ENCODE assay signal across 9 cellular contexts in the genomic region with DNA sequence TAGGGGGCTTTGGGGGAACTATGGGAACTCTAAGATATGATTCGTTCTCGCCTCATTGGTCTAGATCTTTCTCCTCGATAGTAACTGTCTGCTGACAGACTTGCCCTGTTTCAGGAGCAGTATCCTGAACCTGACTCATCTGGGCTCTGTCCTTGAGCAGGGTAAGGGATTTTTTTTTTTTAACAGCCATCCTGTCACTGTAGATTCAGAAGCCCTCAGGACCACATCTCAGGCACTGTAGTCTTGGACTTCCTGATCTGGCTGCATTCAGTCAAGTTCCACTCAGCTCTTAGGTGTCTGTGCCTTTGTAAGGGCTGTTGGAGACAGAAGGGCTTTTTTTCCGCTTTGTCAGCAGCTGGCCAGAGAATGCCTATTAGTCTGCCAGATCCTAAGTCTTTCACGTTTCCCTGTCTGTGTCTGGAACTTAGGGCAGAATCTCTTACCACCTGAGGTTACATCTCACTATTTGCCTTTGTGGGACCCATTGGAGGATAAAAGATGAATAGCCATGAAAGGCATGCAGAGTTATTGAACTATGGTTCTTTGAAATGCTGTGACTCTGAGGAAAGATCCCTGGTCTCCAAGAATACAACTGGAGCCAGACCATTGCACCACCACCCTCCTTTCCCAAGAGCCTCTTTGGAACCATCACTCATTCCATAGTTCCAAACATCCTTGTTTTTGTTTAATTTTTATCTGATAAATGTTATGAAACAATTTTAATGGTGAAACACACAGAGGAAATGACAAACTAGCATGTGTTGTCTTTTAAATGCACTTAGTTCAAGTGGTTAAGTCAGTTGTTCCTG. TPM values are rescaled to one million over a fixed set of nuclear protein-coding genes. Genes with fewer than 3 reads are reported as not detected.
A peak's percentile ranks its signal among the peaks of the same experiment; 100 is the strongest.
DNase-seq lines count a peak whose midpoint lies in the region; ATAC-seq, FAIRE-seq and TF ChIP-seq lines count a peak whose summit lies in the region.
"Had no signal": no experiment of that assay in that cellular context is flagged by ENCODE, and none has a peak within 500 bp of the region (broad histone marks: within the 10 kb centered on the region; RNA-seq: fewer than 3 reads in every experiment).

No MANE protein-coding gene starts in this region.

- no peak overlapping the region for H3K9ac ChIP-seq in HepG2 (ENCODE audit: insufficient read depth, low read depth, low read length)

- ATAC-seq in activated T-cell treated with anti-CD3 and anti-CD28 coated beads, Interleukin-2, amount 50 U/mL, for 72 hours (replicated peaks in 1 of 2), result no peak
- no peak for ATAC-seq in HepG2
- ATAC-seq in GM21381 (IDR thresholded peaks at IDR 0.05; ENCODE audit: unreplicated experiment), result no peak

- no peaks in the 10 kb centered on the region for H3K9me3 Mint-ChIP-seq in activated T-cell treated with anti-CD3 and anti-CD28 coated beads, Interleukin-2, amount 50 U/mL, for 24 hours
- no peaks in the 10 kb centered on the region for H3K9me3 Mint-ChIP-seq in activated T-cell treated with anti-CD3 and anti-CD28 coated beads, Interleukin-2, amount 50 U/mL, for 72 hours
- no peaks in the 10 kb centered on the region for H3K9me3 Mint-ChIP-seq in MCF 10A (ENCODE audit: unreplicated experiment)

- CTCF ChIA-PET in MCF 10A (lab: Yijun Ruan, JAX) (interaction anchor here (0.5 kb wide), 1 partner anchor 27 kb away, joined by 4 read pairs; no protein-coding TSS in a partner anchor), HepG2 (lab: Yijun Ruan, JAX; ENCODE audit: low intra/inter-chr PET ratio, low total read pairs) (no interaction called here)

- TF ChIP-seq EP300 in HepG2 (IDR thresholded peaks at IDR 0.05; ENCODE audit: low read depth in 2 of 2, low read length in 2 of 2), result no peak
- TF ChIP-seq EP300 in HepG2 (CRISPR knock-in tag; IDR thresholded peaks at IDR 0.05; ENCODE audit: borderline replicate concordance), result no peak

- intact Hi-C loops in MCF 10A (cut with micrococcal nuclease) (no loop called here), HepG2 (cut with micrococcal nuclease; ENCODE audit: unreplicated experiment) (loop anchor here (5.0 kb wide), 1 partner anchor 883 kb away; no protein-coding TSS in a partner anchor), uterus (cut with DNase I; ENCODE audit: low total_unique reads) (no loop called here)

- H3K36me3 ChIP-seq in HepG2 (replicated peaks in 1 of 2; ENCODE audit: control insufficient read depth in 1 of 2, insufficient read depth in 2 of 2, low read length in 2 of 2), result no peaks in the 10 kb centered on the region
- no peaks in the 10 kb centered on the region for H3K36me3 ChIP-seq in uterus

- no peak for DNase-seq in activated T-cell treated with anti-CD3 and anti-CD28 coated beads, Interleukin-2, amount 50 U/mL, for 24 hours
- DNase-seq in activated T-cell treated with anti-CD3 and anti-CD28 coated beads, Interleukin-2, amount 50 U/mL, for 72 hours, result no peak
- DNase-seq in MCF 10A (ENCODE audit: unreplicated experiment), result peak; percentile 62
- DNase-seq in HepG2 (ENCODE audit: low spot score), result peak; percentile 57
- DNase-seq in uterus, result peak; percentile 65 to 72
- DNase-seq in NCI-H146 treated with DMSO at 0.1 percent for 48 hours (lab: John Stamatoyannopoulos, UW; ENCODE audit: unreplicated experiment), result no peak
- DNase-seq in stimulated activated CD4-positive, alpha-beta T cell treated with anti-CD3 and anti-CD28 coated beads, Interleukin-2, amount 100 ng/mL, for 48 hours, result no peak
- DNase-seq: Caco-2 had no signal

- in situ Hi-C loops in HepG2 (cut with HindIII; ENCODE audit: extremely low pct_ligation_motif_present, low pct_unique_long_range_greater_than_20kb), result no loop called here

- no peak overlapping the region for H3K4me3 Mint-ChIP-seq in activated T-cell treated with anti-CD3 and anti-CD28 coated beads, Interleukin-2, amount 50 U/mL, for 24 hours
- H3K4me3 Mint-ChIP-seq in activated T-cell treated with anti-CD3 and anti-CD28 coated beads, Interleukin-2, amount 50 U/mL, for 72 hours, result no peak overlapping the region
- no peak overlapping the region for H3K4me3 Mint-ChIP-seq in MCF 10A (ENCODE audit: unreplicated experiment)

- H3K4me3 ChIP-seq in HepG2 (replicated peaks in 1 of 3; ENCODE audit: insufficient read depth in 1 of 3, low read depth in 2 of 3, low read length in 3 of 3) (no peak overlapping the region), uterus (no peak overlapping the region)

- no peaks in the 10 kb centered on the region for H3K27me3 Mint-ChIP-seq in activated T-cell treated with anti-CD3 and anti-CD28 coated beads, Interleukin-2, amount 50 U/mL, for 24 hours
- peaks cover 5% of the 10 kb centered on the region for H3K27me3 Mint-ChIP-seq in activated T-cell treated with anti-CD3 and anti-CD28 coated beads, Interleukin-2, amount 50 U/mL, for 72 hours (ENCODE audit: low read depth)
- no peaks in the 10 kb centered on the region for H3K27me3 Mint-ChIP-seq in MCF 10A (ENCODE audit: insufficient read depth, unreplicated experiment)

- no TSS peak for BruUV-seq in MCF 10A (replicated peaks; lab: Mats Ljungman, UMichigan)
- no TSS peak for BruUV-seq in HepG2 (replicated peaks; lab: Mats Ljungman, UMichigan)

- H3K4me2 ChIP-seq in HepG2 (ENCODE audit: low read depth, low read length), result no peak overlapping the region

- no peak for TF ChIP-seq POLR2A in HepG2 (IDR thresholded peaks at IDR 0.05; ENCODE audit: insufficient read depth in 1 of 2, low read depth in 2 of 2, low read length in 2 of 2)
- no peak for TF ChIP-seq POLR2A in uterus (IDR thresholded peaks at IDR 0.05)

- POLR2A ChIA-PET in MCF 10A (lab: Yijun Ruan, JAX) (interaction anchor here (0.7 to 1.2 kb wide), 6 partner anchors 12 to 49 kb away, joined by 3 to 4 read pairs (median 3); no protein-coding TSS in a partner anchor), HepG2 (lab: Yijun Ruan, JAX) (no interaction called here)

- peak overlapping the region; percentile 4 for H3K27ac ChIP-seq in HepG2 (ENCODE audit: extremely low read length, insufficient read depth, low read length)
- H3K27ac ChIP-seq in uterus, result peak overlapping the region; percentile 68 to 71

- H3K27ac Mint-ChIP-seq in activated T-cell treated with anti-CD3 and anti-CD28 coated beads, Interleukin-2, amount 50 U/mL, for 24 hours, result peak overlapping the region; percentile 48
- H3K27ac Mint-ChIP-seq in activated T-cell treated with anti-CD3 and anti-CD28 coated beads, Interleukin-2, amount 50 U/mL, for 72 hours, result no peak overlapping the region
- H3K27ac Mint-ChIP-seq in MCF 10A (ENCODE audit: low read depth, unreplicated experiment), result peak overlapping the region; percentile 74

- no peak for TF ChIP-seq RAD21 in HepG2 (CRISPR knock-in tag; IDR thresholded peaks at IDR 0.05)

- H3K9me3 ChIP-seq in HepG2 (ENCODE audit: low read length) (no peaks in the 10 kb centered on the region), uterus (no peaks in the 10 kb centered on the region)
- H3K9me3 ChIP-seq: Caco-2 had no signal

- H3K4me1 ChIP-seq in HepG2 (ENCODE audit: insufficient read depth, low read length), result peaks cover 64% of the 10 kb centered on the region
- peaks cover 4 to 9% of the 10 kb centered on the region in 2 donors for H3K4me1 ChIP-seq in uterus

- 60% methylated on average over 5 of the region's 5 CpGs for WGBS in HepG2 (ENCODE audit: low lambda C conversion rate)

- peaks cover 10% of the 10 kb centered on the region for H3K79me2 ChIP-seq in HepG2 (ENCODE audit: insufficient read depth, low read length)

- TF ChIP-seq CTCF in MCF 10A (IDR thresholded peaks at IDR 0.05; ENCODE audit: unreplicated experiment) (no peak), HepG2 (CRISPR knock-in tag; IDR thresholded peaks at IDR 0.05) (no peak), uterus (IDR thresholded peaks at IDR 0.05) (no peak)

- no peak overlapping the region for H2AFZ ChIP-seq in HepG2 (ENCODE audit: low read length)

- peaks cover 15% of the 10 kb centered on the region for H3K4me1 Mint-ChIP-seq in activated T-cell treated with anti-CD3 and anti-CD28 coated beads, Interleukin-2, amount 50 U/mL, for 24 hours (ENCODE audit: low read depth)
- peaks cover 12% of the 10 kb centered on the region for H3K4me1 Mint-ChIP-seq in activated T-cell treated with anti-CD3 and anti-CD28 coated beads, Interleukin-2, amount 50 U/mL, for 72 hours (ENCODE audit: low read depth)
- peaks cover 59% of the 10 kb centered on the region for H3K4me1 Mint-ChIP-seq in MCF 10A (ENCODE audit: insufficient read depth, unreplicated experiment)

- no peaks in the 10 kb centered on the region for H3K36me3 Mint-ChIP-seq in activated T-cell treated with anti-CD3 and anti-CD28 coated beads, Interleukin-2, amount 50 U/mL, for 24 hours (ENCODE audit: low read depth)
- H3K36me3 Mint-ChIP-seq in activated T-cell treated with anti-CD3 and anti-CD28 coated beads, Interleukin-2, amount 50 U/mL, for 72 hours (ENCODE audit: insufficient read depth in 2 of 2), result no peaks in the 10 kb centered on the region
- peaks cover 12% of the 10 kb centered on the region for H3K36me3 Mint-ChIP-seq in MCF 10A (ENCODE audit: insufficient read depth, unreplicated experiment)

- FAIRE-seq in HepG2 (lab: Jason Lieb, UNC), result no peak

- no peaks in the 10 kb centered on the region for H4K20me1 ChIP-seq in HepG2 (ENCODE audit: insufficient read depth, low read length)

- no peaks in the 10 kb centered on the region; a peak in 1 of 5 replicates for H3K27me3 ChIP-seq in HepG2 (ENCODE audit: control insufficient read depth in 1 of 2, insufficient read depth in 2 of 2, low read length in 2 of 2)
- no peaks in the 10 kb centered on the region for H3K27me3 ChIP-seq in uterus

RNA-seq across cellular contexts. Expression of a gene that starts 49.7 kb away (rescaled TPM):
- total RNA-seq in activated T-cell treated with anti-CD3 and anti-CD28 coated beads, Interleukin-2, amount 50 U/mL, for 72 hours, result 100 to 1,000 TPM; 169 to 292 TPM
- total RNA-seq in MCF 10A (2022) (188 and 197 TPM in 2 replicates), HepG2 (2016; rRNA removed; fragmentation: Illumina TruSeq; extraction: Trizol) (56.7 and 65.4 TPM in 2 replicates), uterus (100 to 1,000 TPM; 210 to 602 (median 573) TPM)
- 7.8 and 9.7 TPM in 2 replicates for total RNA-seq in HepG2 (2016; cell fraction: cytosol; rRNA removed; fragmentation: Illumina TruSeq; extraction: Trizol; ENCODE audit: low read depth)
- total RNA-seq in HepG2 (2016; cell fraction: insoluble cytoplasmic fraction; rRNA removed; fragmentation: Illumina TruSeq; extraction: Trizol), result 50.3 and 61.9 TPM in 2 replicates
- 18.5 and 20.3 TPM in 2 replicates for total RNA-seq in HepG2 (2016; cell fraction: membrane; rRNA removed; fragmentation: Illumina TruSeq; extraction: Trizol)
- total RNA-seq in HepG2 (2016; cell fraction: nucleus; rRNA removed; fragmentation: Illumina TruSeq; extraction: Trizol), result 147 and 164 TPM in 2 replicates
- polyA plus RNA-seq in HepG2 (2011; rRNA removed), result 36.5 and 36.7 TPM in 2 replicates
- 13.0 and 16.2 TPM in 2 replicates for polyA plus RNA-seq in HepG2 (2011; cell fraction: cytosol; rRNA removed)
- polyA plus RNA-seq in HepG2 (2011; cell fraction: nucleus; rRNA removed), result 98.0 and 102 TPM in 2 replicates
- polyA plus RNA-seq in HepG2 (2012), result 38.1 and 55.9 TPM in 2 replicates
- polyA plus RNA-seq in HepG2 (2016; cell fraction: cytosol; fragmentation: Illumina TruSeq; extraction: Trizol; ENCODE audit: low read depth), result 3.1 and 3.3 TPM in 2 replicates
- polyA plus RNA-seq in HepG2 (2016; cell fraction: insoluble cytoplasmic fraction; fragmentation: Illumina TruSeq; extraction: Trizol; ENCODE audit: low read depth), result 34.7 and 37.3 TPM in 2 replicates
- 5.3 and 6.9 TPM in 2 replicates for polyA plus RNA-seq in HepG2 (2016; cell fraction: membrane; fragmentation: Illumina TruSeq; extraction: Trizol; ENCODE audit: low read depth)
- polyA plus RNA-seq in HepG2 (2016; cell fraction: nucleus; fragmentation: Illumina TruSeq; extraction: Trizol; ENCODE audit: insufficient read depth, low read depth), result 102 and 117 TPM in 2 replicates
- 97.4 and 114 TPM in 2 replicates for polyA minus RNA-seq in HepG2 (2011; rRNA and poly(A)+ RNA removed; ENCODE audit: low replicate concordance)
- polyA minus RNA-seq in HepG2 (2011; cell fraction: cytosol; rRNA and poly(A)+ RNA removed), result 48.6 TPM in 2 replicates
- 406 and 470 TPM in 2 replicates for polyA minus RNA-seq in HepG2 (2011; cell fraction: nucleus; rRNA and poly(A)+ RNA removed)

Comparison
In these comparisons a context has a peak if more than half of its experiments do, and no peak if none do; other contexts are left out.
1. DNase-seq: peak in MCF 10A (single experiment), HepG2 (single experiment) and uterus (2 of 2); none in activated T-cell treated with anti-CD3 and anti-CD28 coated beads, Interleukin-2, amount 50 U/mL, for 24 hours (single experiment), activated T-cell treated with anti-CD3 and anti-CD28 coated beads, Interleukin-2, amount 50 U/mL, for 72 hours (0 of 2), NCI-H146 treated with DMSO at 0.1 percent for 48 hours (single experiment) and stimulated activated CD4-positive, alpha-beta T cell treated with anti-CD3 and anti-CD28 coated beads, Interleukin-2, amount 100 ng/mL, for 48 hours (0 of 2).